In genomic region chr11:48055292-48056132, GRCh38 we compare ENCODE assay signal across 8 cellular contexts.
DNase-seq lines count a peak whose midpoint lies in the region; ATAC-seq and TF ChIP-seq lines count a peak whose summit lies in the region.

No MANE protein-coding gene starts in this region.

- H3K9me3 ChIP-seq in RWPE2 (ENCODE audit: severe bottlenecking) (no peaks in the 10 kb centered on the region), mucosa of rectum (ENCODE audit: control insufficient read depth in 2 of 2, low read length in 2 of 2) (no peaks in the 10 kb centered on the region)

- H3K27ac ChIP-seq in RWPE2 (ENCODE audit: poor library complexity, severe bottlenecking) = peak overlapping the region; percentile 19
- peak overlapping the region; percentile 59 to 73 for H3K27ac ChIP-seq in mucosa of rectum (ENCODE audit: low read depth in 2 of 2, low read length in 2 of 2)

- peak; percentile 5 for DNase-seq in NCI-H2029 treated with DMSO at 0.1 percent for 48 hours (lab: John Stamatoyannopoulos, UW)
- DNase-seq in NCI-H2029 (lab: John Stamatoyannopoulos, UW) = no peak
- DNase-seq in RWPE2 (ENCODE audit: low spot score) = no peak
- no peak for DNase-seq in type B pancreatic cell (ENCODE audit: extremely low spot score, unreplicated experiment)
- no peak for DNase-seq in head of caudate nucleus

- H3K4me3 ChIP-seq in RWPE2 (ENCODE audit: severe bottlenecking) (no peak overlapping the region), mucosa of rectum (ENCODE audit: low read length in 2 of 2) (peak overlapping the region; percentile 17 to 61)

- H3K27me3 ChIP-seq in RWPE2 (ENCODE audit: insufficient read depth, poor library complexity, severe bottlenecking) (no peaks in the 10 kb centered on the region), mucosa of rectum (ENCODE audit: control insufficient read depth in 2 of 2, insufficient read depth in 2 of 2, low read length in 2 of 2) (no peaks in the 10 kb centered on the region)

- peak overlapping the region; percentile 77 for H3K27ac Mint-ChIP-seq in activated naive CD4-positive, alpha-beta T cell treated with anti-CD3 and anti-CD28 coated beads, Interleukin-2, amount 50 U/mL, for 24 hours
- H3K27ac Mint-ChIP-seq in type B pancreatic cell = peak overlapping the region; percentile 84

- H3K36me3 ChIP-seq in RWPE2 (ENCODE audit: low read depth) = no peaks in the 10 kb centered on the region
- no peaks in the 10 kb centered on the region for H3K36me3 ChIP-seq in mucosa of rectum (ENCODE audit: control insufficient read depth in 2 of 2, insufficient read depth in 2 of 2, low read length in 2 of 2)

- H3K9me3 Mint-ChIP-seq in activated naive CD4-positive, alpha-beta T cell treated with anti-CD3 and anti-CD28 coated beads, Interleukin-2, amount 50 U/mL, for 24 hours = no peaks in the 10 kb centered on the region
- H3K9me3 Mint-ChIP-seq in type B pancreatic cell = peaks cover 5% of the 10 kb centered on the region

- peaks cover 87% of the 10 kb centered on the region for H3K4me1 Mint-ChIP-seq in activated naive CD4-positive, alpha-beta T cell treated with anti-CD3 and anti-CD28 coated beads, Interleukin-2, amount 50 U/mL, for 24 hours
- H3K4me1 Mint-ChIP-seq in type B pancreatic cell (ENCODE audit: unreplicated experiment) = peaks cover 45% of the 10 kb centered on the region

- TF ChIP-seq CTCF in RWPE2 (IDR thresholded peaks at IDR 0.05; ENCODE audit: poor library complexity, severe bottlenecking) (no peak), type B pancreatic cell (conservative IDR thresholded peaks at IDR 0.05) (no peak)

- H3K9ac ChIP-seq in mucosa of rectum (ENCODE audit: low read depth in 1 of 2, low read length in 2 of 2) = peak overlapping the region; percentile 39 to 44

- ATAC-seq in RWPE2 (ENCODE audit: low read depth) (peak; percentile 49), GM21529 (IDR thresholded peaks at IDR 0.05; ENCODE audit: unreplicated experiment) (no peak)

- intact Hi-C loops in head of caudate nucleus (cut with DNase I) = no loop called here

- peak overlapping the region; percentile 70 for H3K4me3 Mint-ChIP-seq in activated naive CD4-positive, alpha-beta T cell treated with anti-CD3 and anti-CD28 coated beads, Interleukin-2, amount 50 U/mL, for 24 hours
- H3K4me3 Mint-ChIP-seq in type B pancreatic cell = peak overlapping the region; percentile 32

- peaks cover 29% of the 10 kb centered on the region for H3K4me1 ChIP-seq in RWPE2 (ENCODE audit: insufficient read depth, poor library complexity, severe bottlenecking)
- H3K4me1 ChIP-seq in mucosa of rectum (ENCODE audit: control insufficient read depth in 2 of 2, insufficient read depth in 2 of 2, low read length in 2 of 2) = peaks cover 20 to 27% of the 10 kb centered on the region in 2 donors

- no peaks in the 10 kb centered on the region for H3K27me3 Mint-ChIP-seq in activated naive CD4-positive, alpha-beta T cell treated with anti-CD3 and anti-CD28 coated beads, Interleukin-2, amount 50 U/mL, for 24 hours
- no peaks in the 10 kb centered on the region for H3K27me3 Mint-ChIP-seq in type B pancreatic cell

- no peaks in the 10 kb centered on the region for H3K36me3 Mint-ChIP-seq in activated naive CD4-positive, alpha-beta T cell treated with anti-CD3 and anti-CD28 coated beads, Interleukin-2, amount 50 U/mL, for 24 hours
- no peaks in the 10 kb centered on the region for H3K36me3 Mint-ChIP-seq in type B pancreatic cell
